In the genomic region with DNA sequence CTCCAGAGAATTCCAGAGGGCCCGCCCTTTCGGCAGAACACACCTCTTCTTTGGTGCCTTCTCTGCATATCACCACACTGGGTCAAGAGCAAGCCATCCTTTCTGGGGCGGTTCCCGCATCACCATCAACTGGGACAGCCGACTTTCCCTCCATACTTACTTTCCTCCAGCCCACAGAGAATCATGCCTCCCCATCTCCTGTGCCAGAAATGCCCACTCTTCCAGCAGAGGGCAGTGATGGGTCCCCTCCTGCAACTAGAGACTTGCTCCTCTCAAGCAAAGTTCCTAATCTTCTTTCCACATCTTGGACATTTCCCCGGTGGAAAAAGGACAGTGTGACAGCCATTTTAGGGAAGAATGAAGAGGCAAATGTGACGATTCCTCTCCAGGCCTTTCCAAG, we compare ENCODE assay signal across 8 cellular contexts.
DNase-seq lines count a peak whose midpoint lies in the region; ATAC-seq and TF ChIP-seq lines count a peak whose summit lies in the region.

No MANE protein-coding gene starts in this region.

- no peaks in the 10 kb centered on the region for H3K9me3 ChIP-seq in cardiac muscle cell (ENCODE audit: low read depth)

- intact Hi-C loops in Right ventricle myocardium inferior (cut with DNase I), result loop anchor here (1.0 to 10.0 kb wide), 3 partner anchors 145 to 378 kb away; a partner anchor contains a TSS
- intact Hi-C loops in head of caudate nucleus (cut with DNase I), result no loop called here

- TF ChIP-seq CTCF in cardiac muscle cell (IDR thresholded peaks at IDR 0.05; ENCODE audit: low read depth, low read length), result peak; percentile 90

- H3K4me3 Mint-ChIP-seq in activated T-cell treated with anti-CD3 and anti-CD28 coated beads, Interleukin-2, amount 50 U/mL, for 24 hours, result no peak overlapping the region

- no peaks in the 10 kb centered on the region for H3K36me3 ChIP-seq in cardiac muscle cell

- no peak for ATAC-seq in Right ventricle myocardium inferior
- no peak for ATAC-seq in HG02610 (IDR thresholded peaks at IDR 0.05; ENCODE audit: unreplicated experiment)
- ATAC-seq in GM19035 (IDR thresholded peaks at IDR 0.05; ENCODE audit: unreplicated experiment), result no peak

- no peak overlapping the region for H3K4me3 ChIP-seq in cardiac muscle cell

- no peaks in the 10 kb centered on the region for H3K36me3 Mint-ChIP-seq in activated T-cell treated with anti-CD3 and anti-CD28 coated beads, Interleukin-2, amount 50 U/mL, for 24 hours (ENCODE audit: low read depth)

- H3K4me1 ChIP-seq in cardiac muscle cell (ENCODE audit: low read depth), result no peaks in the 10 kb centered on the region

- DNase-seq in cardiac muscle cell (ENCODE audit: low read depth in 1 of 2, low spot score in 1 of 2) (peak; percentile 50 to 69), Right ventricle myocardium inferior (ENCODE audit: missing footprints) (no peak), NCI-H187 treated with DMSO at 0.1 percent for 48 hours (lab: John Stamatoyannopoulos, UW) (peak; percentile 21), head of caudate nucleus (peak; percentile 19 to 89 (median 70)), putamen (ENCODE audit: low spot score) (peak; percentile 38)
- peak; percentile 50 for DNase-seq in activated T-cell treated with anti-CD3 and anti-CD28 coated beads, Interleukin-2, amount 50 U/mL, for 24 hours

- no peaks in the 10 kb centered on the region for H3K9me3 Mint-ChIP-seq in activated T-cell treated with anti-CD3 and anti-CD28 coated beads, Interleukin-2, amount 50 U/mL, for 24 hours

- H3K27ac ChIP-seq in cardiac muscle cell, result no peak overlapping the region

- H3K27me3 ChIP-seq in cardiac muscle cell, result no peaks in the 10 kb centered on the region

- no peaks in the 10 kb centered on the region for H3K4me1 Mint-ChIP-seq in activated T-cell treated with anti-CD3 and anti-CD28 coated beads, Interleukin-2, amount 50 U/mL, for 24 hours (ENCODE audit: low read depth)

- no peak overlapping the region for H3K27ac Mint-ChIP-seq in activated T-cell treated with anti-CD3 and anti-CD28 coated beads, Interleukin-2, amount 50 U/mL, for 24 hours

- peaks cover 66% of the 10 kb centered on the region for H3K27me3 Mint-ChIP-seq in activated T-cell treated with anti-CD3 and anti-CD28 coated beads, Interleukin-2, amount 50 U/mL, for 24 hours
